Comparison of ENCODE assay signal across 1 cellular context in the genomic region with DNA sequence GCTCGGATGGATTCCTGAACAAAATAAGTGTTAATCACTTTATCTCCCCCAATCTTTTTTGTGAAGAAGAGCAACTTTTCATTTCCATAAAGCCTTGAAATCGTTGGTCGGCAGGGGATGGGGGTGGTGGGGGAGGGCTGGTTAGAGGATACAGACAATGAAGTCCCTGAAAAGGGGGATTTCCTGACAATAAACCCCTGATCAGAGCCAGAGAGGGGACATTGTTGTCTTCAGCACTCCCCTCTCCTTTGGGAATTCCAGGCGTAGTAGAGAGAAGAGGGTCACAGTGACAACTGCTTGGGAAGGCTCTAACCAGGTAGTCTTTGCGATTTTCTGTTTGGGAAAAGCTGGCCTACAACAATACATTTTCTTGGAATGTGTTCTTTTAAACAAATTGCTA.
TF ChIP-seq lines count a peak whose summit lies in the region.

No MANE protein-coding gene starts in this region.

TF ChIP-seq in HepG2, 621 proteins besides CTCF, POLR2A, EP300 and RAD21 (continued from another document):
- TF ChIP-seq, protein P1, sequence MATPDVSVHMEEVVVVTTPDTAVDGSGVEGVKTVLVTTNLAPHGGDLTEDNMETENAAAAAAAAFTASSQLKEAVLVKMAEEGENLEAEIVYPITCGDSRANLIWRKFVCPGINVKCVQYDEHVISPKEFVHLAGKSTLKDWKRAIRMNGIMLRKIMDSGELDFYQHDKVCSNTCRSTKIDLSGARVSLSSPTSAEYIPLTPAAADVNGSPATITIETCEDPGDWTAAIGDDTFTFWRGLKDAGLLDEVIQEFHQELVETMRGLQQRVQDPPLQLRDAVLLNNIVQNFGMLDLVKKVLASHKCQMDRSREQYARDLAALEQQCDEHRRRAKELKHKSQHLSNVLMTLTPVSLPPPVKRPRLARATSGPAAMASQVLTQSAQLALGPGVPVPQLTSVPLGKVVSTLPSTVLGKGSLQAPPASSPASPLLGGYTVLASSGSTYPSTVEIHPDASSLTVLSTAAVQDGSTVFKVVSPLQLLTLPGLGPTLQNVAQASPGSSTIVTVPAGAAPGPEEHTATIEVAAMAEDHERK (CRISPR knock-in tag; IDR thresholded peaks at IDR 0.05; ENCODE audit: low read depth) = no peak
